1 cellular context compared by ENCODE assay signal in the genomic region with DNA sequence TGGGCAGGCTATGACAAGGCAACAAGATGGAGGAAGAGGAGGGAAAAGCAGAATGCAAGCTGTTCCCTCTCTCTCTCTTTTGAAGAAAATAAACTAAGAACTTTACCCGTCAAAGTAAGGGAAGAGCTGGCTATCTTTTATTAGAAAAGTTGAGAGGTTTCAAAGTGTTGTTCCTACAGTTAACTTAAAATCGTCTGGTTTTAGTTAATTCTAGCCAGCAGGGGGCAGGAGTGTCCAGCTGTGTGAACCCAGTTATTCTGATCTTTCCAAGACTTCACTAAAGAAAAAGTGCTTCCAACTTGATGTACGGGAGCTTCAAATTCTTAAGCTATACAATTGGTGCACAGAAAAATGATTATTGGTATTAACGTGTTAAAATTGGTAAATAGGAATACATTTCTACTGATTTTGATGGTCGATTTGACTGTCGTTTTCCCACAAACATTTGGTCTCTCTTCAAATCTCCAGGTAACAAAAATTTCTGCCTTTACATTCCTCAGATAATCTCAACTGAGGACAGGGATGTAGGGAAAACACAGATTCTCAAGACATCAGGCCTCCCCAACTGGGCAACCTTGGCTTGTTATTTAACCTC.
TF ChIP-seq lines count a peak whose summit lies in the region.

No MANE protein-coding gene starts in this region.

TF ChIP-seq in WTC11, 78 proteins besides CTCF, POLR2A, EP300 and RAD21 (continued from another document):
- TF ChIP-seq CDX4 (CRISPR knock-in tag; IDR thresholded peaks at IDR 0.05; ENCODE audit: borderline replicate concordance) (no peak), ZNF232 (CRISPR knock-in tag; IDR thresholded peaks at IDR 0.05) (no peak), FOXJ3 (CRISPR knock-in tag; IDR thresholded peaks at IDR 0.05; ENCODE audit: borderline replicate concordance) (no peak), TP53 (CRISPR knock-in tag; IDR thresholded peaks at IDR 0.05) (no peak), ZNF396 (CRISPR knock-in tag; IDR thresholded peaks at IDR 0.05; ENCODE audit: borderline replicate concordance) (no peak), ZNF425 (CRISPR knock-in tag; conservative IDR thresholded peaks at IDR 0.05) (no peak)
- TF ChIP-seq, protein P1, sequence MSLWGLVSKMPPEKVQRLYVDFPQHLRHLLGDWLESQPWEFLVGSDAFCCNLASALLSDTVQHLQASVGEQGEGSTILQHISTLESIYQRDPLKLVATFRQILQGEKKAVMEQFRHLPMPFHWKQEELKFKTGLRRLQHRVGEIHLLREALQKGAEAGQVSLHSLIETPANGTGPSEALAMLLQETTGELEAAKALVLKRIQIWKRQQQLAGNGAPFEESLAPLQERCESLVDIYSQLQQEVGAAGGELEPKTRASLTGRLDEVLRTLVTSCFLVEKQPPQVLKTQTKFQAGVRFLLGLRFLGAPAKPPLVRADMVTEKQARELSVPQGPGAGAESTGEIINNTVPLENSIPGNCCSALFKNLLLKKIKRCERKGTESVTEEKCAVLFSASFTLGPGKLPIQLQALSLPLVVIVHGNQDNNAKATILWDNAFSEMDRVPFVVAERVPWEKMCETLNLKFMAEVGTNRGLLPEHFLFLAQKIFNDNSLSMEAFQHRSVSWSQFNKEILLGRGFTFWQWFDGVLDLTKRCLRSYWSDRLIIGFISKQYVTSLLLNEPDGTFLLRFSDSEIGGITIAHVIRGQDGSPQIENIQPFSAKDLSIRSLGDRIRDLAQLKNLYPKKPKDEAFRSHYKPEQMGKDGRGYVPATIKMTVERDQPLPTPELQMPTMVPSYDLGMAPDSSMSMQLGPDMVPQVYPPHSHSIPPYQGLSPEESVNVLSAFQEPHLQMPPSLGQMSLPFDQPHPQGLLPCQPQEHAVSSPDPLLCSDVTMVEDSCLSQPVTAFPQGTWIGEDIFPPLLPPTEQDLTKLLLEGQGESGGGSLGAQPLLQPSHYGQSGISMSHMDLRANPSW (CRISPR knock-in tag; conservative IDR thresholded peaks at IDR 0.05; ENCODE audit: low read depth), result no peak
- TF ChIP-seq, protein P2, sequence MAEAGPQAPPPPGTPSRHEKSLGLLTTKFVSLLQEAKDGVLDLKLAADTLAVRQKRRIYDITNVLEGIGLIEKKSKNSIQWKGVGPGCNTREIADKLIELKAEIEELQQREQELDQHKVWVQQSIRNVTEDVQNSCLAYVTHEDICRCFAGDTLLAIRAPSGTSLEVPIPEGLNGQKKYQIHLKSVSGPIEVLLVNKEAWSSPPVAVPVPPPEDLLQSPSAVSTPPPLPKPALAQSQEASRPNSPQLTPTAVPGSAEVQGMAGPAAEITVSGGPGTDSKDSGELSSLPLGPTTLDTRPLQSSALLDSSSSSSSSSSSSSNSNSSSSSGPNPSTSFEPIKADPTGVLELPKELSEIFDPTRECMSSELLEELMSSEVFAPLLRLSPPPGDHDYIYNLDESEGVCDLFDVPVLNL (CRISPR knock-in tag; IDR thresholded peaks at IDR 0.05; ENCODE audit: borderline replicate concordance, low read depth), result no peak
